ENCODE assay signal across 8 cellular contexts in genomic region chr1:205630651-205631009, GRCh38. TPM values are rescaled to one million over a fixed set of nuclear protein-coding genes. Genes with fewer than 3 reads are reported as not detected.
DNase-seq lines count a peak whose midpoint lies in the region; ATAC-seq and TF ChIP-seq lines count a peak whose summit lies in the region.

No MANE protein-coding gene starts in this region.

- peaks cover 24% of the 10 kb centered on the region for H3K36me3 Mint-ChIP-seq in activated T-cell treated with anti-CD3 and anti-CD28 coated beads, Interleukin-2, amount 50 U/mL, for 4 hours (ENCODE audit: insufficient read depth)

- H3K4me1 ChIP-seq in tibial nerve = peaks cover 0 to 48% (median 16%) of the 10 kb centered on the region in 4 donors

- no peaks in the 10 kb centered on the region for H3K36me3 ChIP-seq in tibial nerve

- H3K9me3 Mint-ChIP-seq in activated T-cell treated with anti-CD3 and anti-CD28 coated beads, Interleukin-2, amount 50 U/mL, for 4 hours = no peaks in the 10 kb centered on the region

- no peak for TF ChIP-seq EP300 in tibial nerve (IDR thresholded peaks at IDR 0.05)

- H3K27me3 ChIP-seq in tibial nerve = no peaks in the 10 kb centered on the region

- peak overlapping the region; percentile 88 to 99 (median 96) for H3K27ac ChIP-seq in tibial nerve

- H3K9me3 ChIP-seq in tibial nerve = no peaks in the 10 kb centered on the region

- no peak for ATAC-seq in activated T-cell treated with anti-CD3 and anti-CD28 coated beads, Interleukin-2, amount 50 U/mL, for 4 hours
- no peak for ATAC-seq in HG02623 (IDR thresholded peaks at IDR 0.05; ENCODE audit: unreplicated experiment)
- no peak for ATAC-seq in HG03097 (IDR thresholded peaks at IDR 0.05; ENCODE audit: low FRiP score, unreplicated experiment)

- peaks cover 43% of the 10 kb centered on the region for H3K4me1 Mint-ChIP-seq in activated T-cell treated with anti-CD3 and anti-CD28 coated beads, Interleukin-2, amount 50 U/mL, for 4 hours (ENCODE audit: low read depth)

- no peak for TF ChIP-seq POLR2A in lower leg skin (IDR thresholded peaks at IDR 0.05)
- no peak for TF ChIP-seq POLR2A in tibial nerve (IDR thresholded peaks at IDR 0.05)

- no peaks in the 10 kb centered on the region for H3K27me3 Mint-ChIP-seq in activated T-cell treated with anti-CD3 and anti-CD28 coated beads, Interleukin-2, amount 50 U/mL, for 4 hours (ENCODE audit: low read depth)

- no peak for DNase-seq in activated T-cell treated with anti-CD3 and anti-CD28 coated beads, Interleukin-2, amount 50 U/mL, for 4 hours
- DNase-seq in activated T-cell treated with anti-CD3 and anti-CD28 coated beads for 4 hours = no peak
- DNase-seq in astrocyte of the cerebellum (ENCODE audit: low read depth) = no peak
- no peak for DNase-seq in lower leg skin (ENCODE audit: low spot score in 2 of 2)
- no peak for DNase-seq in tibial nerve (ENCODE audit: low spot score in 2 of 2)
- DNase-seq in COLO829 (ENCODE audit: low spot score) = no peak

- peak overlapping the region; percentile 88 for H3K4me3 Mint-ChIP-seq in activated T-cell treated with anti-CD3 and anti-CD28 coated beads, Interleukin-2, amount 50 U/mL, for 4 hours

- WGBS in lower leg skin, 2 donors = 4 to 9% methylated on average over 3 of the region's 3 CpGs
- WGBS in tibial nerve, 2 donors = 9 to 11% methylated on average over 3 of the region's 3 CpGs

- in situ Hi-C loops in astrocyte of the cerebellum (cut with HindIII; ENCODE audit: low sequenced_read_pairs) = loop anchor here (5.0 kb wide), 1 partner anchor 38 kb away; no protein-coding TSS in a partner anchor

- TF ChIP-seq CTCF in astrocyte of the cerebellum (IDR thresholded peaks at IDR 0.05; ENCODE audit: low read depth, low read length, missing control alignments) = no peak
- no peak for TF ChIP-seq CTCF in lower leg skin (IDR thresholded peaks at IDR 0.05)
- TF ChIP-seq CTCF in tibial nerve (IDR thresholded peaks at IDR 0.05) = no peak

- H3K4me3 ChIP-seq in astrocyte of the cerebellum (ENCODE audit: low read depth, low read length) (peak overlapping the region; percentile 77), lower leg skin (ENCODE audit: low read depth, poor library complexity, severe bottlenecking) (peak overlapping the region; percentile 72), tibial nerve (peak overlapping the region; percentile 56 to 86 (median 66))

- intact Hi-C loops in lower leg skin (cut with DNase I; ENCODE audit: low total_unique reads) = loop anchor here (1.0 kb wide), 1 partner anchor 36 kb away; no protein-coding TSS in a partner anchor

RNA-seq across cellular contexts. Expression of gene ELK4, which starts 1.2 kb away (rescaled TPM):
- 100 to 1,000 TPM in 2 of 3 donors, 10 to 100 TPM in 1; 90.7 to 103 (median 101) TPM for total RNA-seq in activated T-cell treated with anti-CD3 and anti-CD28 coated beads, Interleukin-2, amount 50 U/mL, for 4 hours
- total RNA-seq in lower leg skin = 10 to 100 TPM; 24.1 to 44.2 (median 28.3) TPM
- 10 to 100 TPM; 22.4 to 29.7 (median 26.2) TPM for total RNA-seq in tibial nerve

RNA-seq across cellular contexts. Expression of gene SLC45A3, which starts 49.7 kb away (rescaled TPM):
- 1 to 10 TPM in 2 of 3 donors, under 1 TPM in 1; 0.34 to 1.4 (median 1.1) TPM for total RNA-seq in activated T-cell treated with anti-CD3 and anti-CD28 coated beads, Interleukin-2, amount 50 U/mL, for 4 hours
- total RNA-seq in lower leg skin (1 to 10 TPM; 1.9 to 5.1 (median 3.1) TPM), tibial nerve (1 to 10 TPM in 2 of 4 donors, under 1 TPM in 2; 0.44 to 2.9 (median 1.3) TPM)
